Comparison of ENCODE assay signal across 8 cellular contexts in the genomic region with DNA sequence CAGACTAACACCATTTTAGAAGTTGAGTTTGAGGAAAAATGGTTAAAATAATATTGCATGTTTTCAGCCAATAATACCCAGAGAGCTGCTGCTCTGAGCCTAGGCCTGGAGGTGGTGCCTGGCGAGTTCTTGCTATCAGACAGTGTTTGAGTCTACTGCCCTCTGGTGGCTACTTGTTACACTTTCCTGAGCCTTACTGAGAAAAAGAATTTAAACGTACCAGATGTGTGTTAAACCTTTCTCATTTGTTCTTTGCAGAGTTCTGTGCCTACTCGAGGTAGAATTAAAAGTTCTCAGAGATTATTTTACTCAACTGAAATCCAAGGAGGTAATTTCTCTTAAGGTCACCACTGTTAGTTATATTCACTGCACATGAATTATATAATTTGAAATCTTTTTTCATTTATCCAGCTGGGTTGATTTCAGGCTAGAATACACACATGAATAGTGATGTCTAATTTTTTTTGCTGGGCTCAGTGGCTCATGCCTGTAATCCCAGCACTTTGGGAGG. TPM values are rescaled to one million over a fixed set of nuclear protein-coding genes. Genes with fewer than 3 reads are reported as not detected.
A peak's percentile ranks its signal among the peaks of the same experiment; 100 is the strongest.
DNase-seq lines count a peak whose midpoint lies in the region; ATAC-seq and TF ChIP-seq lines count a peak whose summit lies in the region.

No MANE protein-coding gene starts in this region.

- no peak overlapping the region for H2AFZ ChIP-seq in Karpas-422 (ENCODE audit: low read length)

- H3K9me3 ChIP-seq in Karpas-422 (ENCODE audit: low read length) = no peaks in the 10 kb centered on the region
- H3K9me3 ChIP-seq in esophagus muscularis mucosa = no peaks in the 10 kb centered on the region

- no peak overlapping the region for H3K9ac ChIP-seq in Karpas-422 (ENCODE audit: low read length)

- no peak for TF ChIP-seq EP300 in esophagus muscularis mucosa (IDR thresholded peaks at IDR 0.05)

- WGBS in esophagus muscularis mucosa = 0% methylated on average over 3 of the region's 3 CpGs

- H3K4me2 ChIP-seq in Karpas-422 (ENCODE audit: low read depth, low read length, poor library complexity, severe bottlenecking) = no peak overlapping the region

- peaks cover 0 to 53% (median 10%) of the 10 kb centered on the region in 3 donors for H3K36me3 Mint-ChIP-seq in naive thymus-derived CD8-positive, alpha-beta T cell
- peaks cover 17% of the 10 kb centered on the region for H3K36me3 Mint-ChIP-seq in stimulated activated memory B cell treated with anti-CD40 and anti-IgM and Interleukin-4, amounts not matched to agents 10 μg/mL and 1 μg/mL and 100 μg/mL, for 72 hours

- POLR2A ChIA-PET in naive thymus-derived CD8-positive, alpha-beta T cell (lab: Charles Lee) = interaction anchor here (0.8 to 1.9 kb wide), 5 partner anchors 15 to 259 kb away, joined by 3 to 7 read pairs (median 4); no protein-coding TSS in a partner anchor

- no peaks in the 10 kb centered on the region for H3K27me3 ChIP-seq in Karpas-422 (ENCODE audit: low read length)
- H3K27me3 ChIP-seq in esophagus muscularis mucosa = no peaks in the 10 kb centered on the region

- H3K79me2 ChIP-seq in Karpas-422 (ENCODE audit: low read length) = no peaks in the 10 kb centered on the region

- no peaks in the 10 kb centered on the region for H3K9me3 Mint-ChIP-seq in naive thymus-derived CD8-positive, alpha-beta T cell
- no peaks in the 10 kb centered on the region for H3K9me3 Mint-ChIP-seq in stimulated activated memory B cell treated with anti-CD40 and anti-IgM and Interleukin-4, amounts not matched to agents 10 μg/mL and 1 μg/mL and 100 μg/mL, for 72 hours

- ATAC-seq in GM21619 (IDR thresholded peaks at IDR 0.05; ENCODE audit: unreplicated experiment) = peak; percentile 88
- peak; percentile 100 for ATAC-seq in naive thymus-derived CD8-positive, alpha-beta T cell
- ATAC-seq in stimulated activated memory B cell treated with anti-CD40 and anti-IgM and Interleukin-4, amounts not matched to agents 10 μg/mL and 1 μg/mL and 100 μg/mL, for 72 hours = peak; percentile 91

- DNase-seq in D341Med (ENCODE audit: low spot score) (peak; percentile 82), Karpas-422 (peak; percentile 95), OCI-M1 (lab: John Stamatoyannopoulos, UW) (peak; percentile 93), esophagus muscularis mucosa (ENCODE audit: extremely low spot score) (no peak)
- DNase-seq in activated CD8-positive, alpha-beta memory T cell treated with anti-CD3 and anti-CD28 coated beads, Interleukin-2, amount 50 U/mL, for 48 hours = peak; percentile 71
- peak; percentile 37 to 90 (median 80) for DNase-seq in naive thymus-derived CD8-positive, alpha-beta T cell

- no peak for TF ChIP-seq POLR2A in esophagus muscularis mucosa (IDR thresholded peaks at IDR 0.05; ENCODE audit: low read depth)

- H3K4me1 ChIP-seq in Karpas-422 (ENCODE audit: low read length) = no peaks in the 10 kb centered on the region
- H3K4me1 ChIP-seq in esophagus muscularis mucosa = peaks cover 15 to 21% (median 19%) of the 10 kb centered on the region in 4 donors

- H4K20me1 ChIP-seq in Karpas-422 (ENCODE audit: insufficient read depth, low read depth, low read length) = no peaks in the 10 kb centered on the region

- no peak overlapping the region for H3K4me3 ChIP-seq in Karpas-422 (ENCODE audit: low read length)
- H3K4me3 ChIP-seq in esophagus muscularis mucosa = no peak overlapping the region

- TF ChIP-seq CTCF in esophagus muscularis mucosa (IDR thresholded peaks at IDR 0.05) = peak; percentile 85 to 96 (median 90)

- no peaks in the 10 kb centered on the region for H3K27me3 Mint-ChIP-seq in naive thymus-derived CD8-positive, alpha-beta T cell
- H3K27me3 Mint-ChIP-seq in stimulated activated memory B cell treated with anti-CD40 and anti-IgM and Interleukin-4, amounts not matched to agents 10 μg/mL and 1 μg/mL and 100 μg/mL, for 72 hours = no peaks in the 10 kb centered on the region

- no peaks in the 10 kb centered on the region for H3K9me2 ChIP-seq in Karpas-422 (replicated peaks; ENCODE audit: insufficient read depth, low read length)

- peak overlapping the region in 7 of 10 donors; percentile 10 to 85 (median 55) for H3K27ac Mint-ChIP-seq in naive thymus-derived CD8-positive, alpha-beta T cell
- H3K27ac Mint-ChIP-seq in stimulated activated memory B cell treated with anti-CD40 and anti-IgM and Interleukin-4, amounts not matched to agents 10 μg/mL and 1 μg/mL and 100 μg/mL, for 72 hours = no peak overlapping the region

- intact Hi-C loops in esophagus muscularis mucosa (cut with DNase I) = loop anchor here (1.0 to 10.0 kb wide), 4 partner anchors 64 to 259 kb away; no protein-coding TSS in a partner anchor

- no peak overlapping the region for H3K4me3 Mint-ChIP-seq in naive thymus-derived CD8-positive, alpha-beta T cell
- no peak overlapping the region for H3K4me3 Mint-ChIP-seq in stimulated activated memory B cell treated with anti-CD40 and anti-IgM and Interleukin-4, amounts not matched to agents 10 μg/mL and 1 μg/mL and 100 μg/mL, for 72 hours

- H3K36me3 ChIP-seq in Karpas-422 (ENCODE audit: insufficient read depth, low read length) (no peaks in the 10 kb centered on the region; the same call in 1 of the 2 replicates), esophagus muscularis mucosa (peaks cover 0 to 3% (median 0%) of the 10 kb centered on the region in 4 donors)

- H3K4me1 Mint-ChIP-seq in naive thymus-derived CD8-positive, alpha-beta T cell = peaks cover 0 to 15% (median 5%) of the 10 kb centered on the region in 4 donors
- peaks cover 5% of the 10 kb centered on the region for H3K4me1 Mint-ChIP-seq in stimulated activated memory B cell treated with anti-CD40 and anti-IgM and Interleukin-4, amounts not matched to agents 10 μg/mL and 1 μg/mL and 100 μg/mL, for 72 hours

- H3K27ac ChIP-seq in Karpas-422 (ENCODE audit: low read length) = no peak overlapping the region
- no peak overlapping the region for H3K27ac ChIP-seq in esophagus muscularis mucosa (replicated peaks in 1 of 4)

RNA-seq across cellular contexts. Expression of a gene that starts 38.2 kb away (rescaled TPM):
- 8.0 and 13.1 TPM in 2 replicates for total RNA-seq in Karpas-422 (2014; rRNA removed; shearing (Covaris generic); ENCODE audit: low replicate concordance)
- total RNA-seq in esophagus muscularis mucosa = 1 to 10 TPM; 1.7 to 4.6 (median 2.6) TPM
- total RNA-seq in naive thymus-derived CD8-positive, alpha-beta T cell = 10 to 100 TPM; 11.2 to 13.8 TPM
- 10 to 100 TPM; 19.1 to 23.5 (median 21.0) TPM for polyA plus RNA-seq in naive thymus-derived CD8-positive, alpha-beta T cell
